11 cellular contexts compared by ENCODE assay signal in genomic region chr12:617304-617915, GRCh38. TPM values are rescaled to one million over a fixed set of nuclear protein-coding genes. Genes with fewer than 3 reads are reported as not detected.
DNase-seq lines count a peak whose midpoint lies in the region; ATAC-seq and TF ChIP-seq lines count a peak whose summit lies in the region.
"Had no signal": no experiment of that assay in that cellular context is flagged by ENCODE, and none has a peak within 500 bp of the region (broad histone marks: within the 10 kb centered on the region; RNA-seq: fewer than 3 reads in every experiment).

No MANE protein-coding gene starts in this region.

- no peaks in the 10 kb centered on the region for H3K36me3 Mint-ChIP-seq in activated CD4-positive, alpha-beta memory T cell treated with anti-CD3 and anti-CD28 coated beads, Interleukin-2, amount 10 ng/mL, durations not matched to agents 7 days and 5 days (ENCODE audit: low read depth)

- no peak overlapping the region for H3K4me3 Mint-ChIP-seq in activated CD4-positive, alpha-beta memory T cell treated with anti-CD3 and anti-CD28 coated beads, Interleukin-2, amount 10 ng/mL, durations not matched to agents 7 days and 5 days

- CTCF ChIA-PET in activated CD4-positive, alpha-beta memory T cell treated with anti-CD3 and anti-CD28 coated beads, Interleukin-2, amount 10 ng/mL, durations not matched to agents 7 days and 5 days (lab: Charles Lee) = no interaction called here

- no peaks in the 10 kb centered on the region for H3K79me2 ChIP-seq in hepatocyte

- intact Hi-C loops in ascending aorta (cut with DNase I) = no loop called here
- intact Hi-C loops in sciatic nerve (cut with DNase I) = no loop called here

- no peak overlapping the region for H3K4me2 ChIP-seq in hepatocyte

- no peaks in the 10 kb centered on the region for H3K27me3 Mint-ChIP-seq in activated CD4-positive, alpha-beta memory T cell treated with anti-CD3 and anti-CD28 coated beads, Interleukin-2, amount 10 ng/mL, durations not matched to agents 7 days and 5 days

- H3K9me3 ChIP-seq in ascending aorta (no peaks in the 10 kb centered on the region), hepatocyte (ENCODE audit: low read depth) (no peaks in the 10 kb centered on the region)
- H3K9me3 ChIP-seq: body of pancreas had no signal

- no peaks in the 10 kb centered on the region for H3K9me2 ChIP-seq in hepatocyte (replicated peaks; ENCODE audit: insufficient read depth)

- H3K27ac Mint-ChIP-seq in activated CD4-positive, alpha-beta memory T cell treated with anti-CD3 and anti-CD28 coated beads, Interleukin-2, amount 10 ng/mL, durations not matched to agents 7 days and 5 days = no peak overlapping the region
- H3K27ac Mint-ChIP-seq: nephron had no signal

- POLR2A ChIA-PET in activated CD4-positive, alpha-beta memory T cell treated with anti-CD3 and anti-CD28 coated beads, Interleukin-2, amount 10 ng/mL, durations not matched to agents 7 days and 5 days (lab: Charles Lee) = interaction anchor here (0.6 to 1.2 kb wide), 2 partner anchors 13 to 27 kb away, joined by 3 read pairs; no protein-coding TSS in a partner anchor

- 49% methylated on average over 14 of the region's 14 CpGs for WGBS in hepatocyte (ENCODE audit: low lambda C conversion rate, missing lambda C conversion rate)

- no peak for TF ChIP-seq CTCF in ascending aorta (IDR thresholded peaks at IDR 0.05)
- no peak for TF ChIP-seq CTCF in hepatocyte (IDR thresholded peaks at IDR 0.05; ENCODE audit: poor library complexity)

- no peaks in the 10 kb centered on the region for H3K9me3 Mint-ChIP-seq in activated CD4-positive, alpha-beta memory T cell treated with anti-CD3 and anti-CD28 coated beads, Interleukin-2, amount 10 ng/mL, durations not matched to agents 7 days and 5 days
- H3K9me3 Mint-ChIP-seq: nephron had no signal

- H3K27me3 ChIP-seq in ascending aorta = no peaks in the 10 kb centered on the region
- no peaks in the 10 kb centered on the region for H3K27me3 ChIP-seq in hepatocyte
- H3K27me3 ChIP-seq: body of pancreas had no signal

- peaks cover 51% of the 10 kb centered on the region for H3K4me1 Mint-ChIP-seq in activated CD4-positive, alpha-beta memory T cell treated with anti-CD3 and anti-CD28 coated beads, Interleukin-2, amount 10 ng/mL, durations not matched to agents 7 days and 5 days

- DNase-seq in HuH-7.5 (ENCODE audit: low spot score) (peak; percentile 69), ascending aorta (ENCODE audit: low spot score in 2 of 2) (peak; percentile 39 to 77), hepatocyte (ENCODE audit: low spot score) (peak; percentile 50), sciatic nerve (ENCODE audit: low spot score) (no peak), dedifferentiated amniotic fluid mesenchymal stem cell (ENCODE audit: extremely low spot score) (no peak)
- no peak for DNase-seq in activated CD4-positive, alpha-beta memory T cell treated with anti-CD3 and anti-CD28 coated beads, Interleukin-2, amount 10 ng/mL, durations not matched to agents 7 days and 5 days
- DNase-seq: NCI-H1105 treated with DMSO at 0.1 percent for 48 hours had no signal

- H3K4me3 ChIP-seq in ascending aorta (no peak overlapping the region), hepatocyte (no peak overlapping the region)
- H3K4me3 ChIP-seq: body of pancreas had no signal

- no peaks in the 10 kb centered on the region for H3K36me3 ChIP-seq in ascending aorta
- H3K36me3 ChIP-seq in hepatocyte (replicated peaks; ENCODE audit: insufficient read depth, low read depth) = no peaks in the 10 kb centered on the region

- ATAC-seq in sciatic nerve (peak; percentile 72), GM18511 (IDR thresholded peaks at IDR 0.05; ENCODE audit: unreplicated experiment) (no peak), HG02884 (IDR thresholded peaks at IDR 0.05; ENCODE audit: unreplicated experiment) (no peak)
- ATAC-seq: body of pancreas had no signal

- no peaks in the 10 kb centered on the region for H4K20me1 ChIP-seq in hepatocyte (ENCODE audit: insufficient read depth, poor library complexity, severe bottlenecking)

- no peak overlapping the region for H2AFZ ChIP-seq in hepatocyte

- H3K27ac ChIP-seq in ascending aorta (peak overlapping the region; percentile 5 to 40), hepatocyte (no peak overlapping the region)

- H3K4me1 ChIP-seq in ascending aorta (no peaks in the 10 kb centered on the region), hepatocyte (ENCODE audit: insufficient read depth) (no peaks in the 10 kb centered on the region)
- H3K4me1 ChIP-seq: body of pancreas had no signal

RNA-seq across cellular contexts. Expression of gene NINJ2, which starts 45.8 kb away (rescaled TPM):
- total RNA-seq in ascending aorta = 24.1 TPM
- total RNA-seq in hepatocyte = 0.70 and 0.92 TPM in 2 replicates
- 2.1 and 3.9 TPM in 2 replicates for polyA plus RNA-seq in hepatocyte
- total RNA-seq in sciatic nerve = 6.2 TPM
- 10 to 100 TPM; 13.1 to 13.5 TPM for total RNA-seq in activated CD4-positive, alpha-beta memory T cell treated with anti-CD3 and anti-CD28 coated beads, Interleukin-2, amount 10 ng/mL, durations not matched to agents 7 days and 5 days

Comparison
In these comparisons a context has a peak if more than half of its experiments do, and no peak if none do; other contexts are left out.
1. DNase-seq: peak in HuH-7.5 (single experiment), ascending aorta (2 of 2) and hepatocyte (single experiment); none in sciatic nerve (single experiment), dedifferentiated amniotic fluid mesenchymal stem cell (single experiment) and activated CD4-positive, alpha-beta memory T cell treated with anti-CD3 and anti-CD28 coated beads, Interleukin-2, amount 10 ng/mL, durations not matched to agents 7 days and 5 days (single experiment).